16 cellular contexts compared by ENCODE assay signal in genomic region chr2:15599994-15600393, GRCh38. TPM values are rescaled to one million over a fixed set of nuclear protein-coding genes. Genes with fewer than 3 reads are reported as not detected.
DNase-seq lines count a peak whose midpoint lies in the region; ATAC-seq, FAIRE-seq and TF ChIP-seq lines count a peak whose summit lies in the region.
"Had no signal": no experiment of that assay in that cellular context is flagged by ENCODE, and none has a peak within 500 bp of the region (broad histone marks: within the 10 kb centered on the region; RNA-seq: fewer than 3 reads in every experiment).

No MANE protein-coding gene starts in this region.

- no peaks in the 10 kb centered on the region for H3K27me3 Mint-ChIP-seq in activated T-cell treated with anti-CD3 and anti-CD28 coated beads, Interleukin-2, amount 50 U/mL, for 24 hours
- H3K27me3 Mint-ChIP-seq in activated T-cell treated with anti-CD3 and anti-CD28 coated beads, Interleukin-2, amount 50 U/mL, for 72 hours (ENCODE audit: low read depth): no peaks in the 10 kb centered on the region
- peaks cover 3% of the 10 kb centered on the region for H3K27me3 Mint-ChIP-seq in glutamatergic neuron (ENCODE audit: unreplicated experiment)
- H3K27me3 Mint-ChIP-seq: B cell; CD4-positive, alpha-beta T cell had no signal

- TF ChIP-seq CTCF in glutamatergic neuron (IDR thresholded peaks at IDR 0.05; ENCODE audit: partially characterized antibody, unreplicated experiment): no peak
- TF ChIP-seq CTCF in kidney (IDR thresholded peaks at IDR 0.05; ENCODE audit: borderline replicate concordance, extremely low read depth, insufficient read depth): no peak

- H3K4me3 Mint-ChIP-seq in activated T-cell treated with anti-CD3 and anti-CD28 coated beads, Interleukin-2, amount 50 U/mL, for 24 hours: no peak overlapping the region
- H3K4me3 Mint-ChIP-seq in activated T-cell treated with anti-CD3 and anti-CD28 coated beads, Interleukin-2, amount 50 U/mL, for 72 hours: no peak overlapping the region
- H3K4me3 Mint-ChIP-seq in glutamatergic neuron (ENCODE audit: unreplicated experiment): peak overlapping the region; percentile 84
- H3K4me3 Mint-ChIP-seq: B cell; CD4-positive, alpha-beta T cell; HFFc6 had no signal

- no peak for ATAC-seq in activated T-cell treated with anti-CD3 and anti-CD28 coated beads, Interleukin-2, amount 50 U/mL, for 72 hours (replicated peaks in 1 of 2)
- ATAC-seq in HG02840 (IDR thresholded peaks at IDR 0.05; ENCODE audit: low FRiP score, unreplicated experiment): no peak
- no peak for ATAC-seq in HG03045 (IDR thresholded peaks at IDR 0.05; ENCODE audit: unreplicated experiment)

- peak overlapping the region; percentile 61 for H3K27ac Mint-ChIP-seq in activated T-cell treated with anti-CD3 and anti-CD28 coated beads, Interleukin-2, amount 50 U/mL, for 24 hours
- H3K27ac Mint-ChIP-seq in activated T-cell treated with anti-CD3 and anti-CD28 coated beads, Interleukin-2, amount 50 U/mL, for 72 hours: no peak overlapping the region
- H3K27ac Mint-ChIP-seq in glutamatergic neuron (ENCODE audit: unreplicated experiment): peak overlapping the region; percentile 98
- H3K27ac Mint-ChIP-seq: B cell; CD4-positive, alpha-beta T cell; HFFc6 had no signal

- intact Hi-C loops in kidney (cut with DNase I): no loop called here

- no peaks in the 10 kb centered on the region for H3K9me3 ChIP-seq in kidney (ENCODE audit: control insufficient read depth in 1 of 2, low read length in 2 of 2)

- no peaks in the 10 kb centered on the region for H3K4me1 ChIP-seq in kidney (ENCODE audit: control insufficient read depth in 1 of 2, insufficient read depth in 1 of 2, low read depth in 1 of 2, low read length in 2 of 2)

- peaks cover 96% of the 10 kb centered on the region for H3K36me3 Mint-ChIP-seq in activated T-cell treated with anti-CD3 and anti-CD28 coated beads, Interleukin-2, amount 50 U/mL, for 24 hours (ENCODE audit: low read depth)
- peaks cover 12 to 44% of the 10 kb centered on the region in 2 donors for H3K36me3 Mint-ChIP-seq in activated T-cell treated with anti-CD3 and anti-CD28 coated beads, Interleukin-2, amount 50 U/mL, for 72 hours (ENCODE audit: insufficient read depth in 2 of 2)
- peaks cover 9% of the 10 kb centered on the region for H3K36me3 Mint-ChIP-seq in glutamatergic neuron (ENCODE audit: unreplicated experiment)

- peaks cover 9% of the 10 kb centered on the region for H3K4me1 Mint-ChIP-seq in activated T-cell treated with anti-CD3 and anti-CD28 coated beads, Interleukin-2, amount 50 U/mL, for 24 hours (ENCODE audit: low read depth)
- H3K4me1 Mint-ChIP-seq in activated T-cell treated with anti-CD3 and anti-CD28 coated beads, Interleukin-2, amount 50 U/mL, for 72 hours (ENCODE audit: low read depth): no peaks in the 10 kb centered on the region
- H3K4me1 Mint-ChIP-seq in glutamatergic neuron (ENCODE audit: low read depth, unreplicated experiment): peaks cover 26% of the 10 kb centered on the region
- H3K4me1 Mint-ChIP-seq: B cell had no signal

- DNase-seq in activated T-cell treated with anti-CD3 and anti-CD28 coated beads, Interleukin-2, amount 50 U/mL, for 24 hours: no peak
- no peak for DNase-seq in activated T-cell treated with anti-CD3 and anti-CD28 coated beads, Interleukin-2, amount 50 U/mL, for 72 hours
- peak; percentile 68 for DNase-seq in NCI-H1694 (lab: John Stamatoyannopoulos, UW)
- no peak for DNase-seq in glutamatergic neuron
- DNase-seq in kidney: no peak
- DNase-seq: C1 segment of cervical spinal cord; Calu3; CD4-positive, alpha-beta T cell; DND-41; HCEC 1CT; HFFc6 had no signal

- no peaks in the 10 kb centered on the region for H3K9me3 Mint-ChIP-seq in activated T-cell treated with anti-CD3 and anti-CD28 coated beads, Interleukin-2, amount 50 U/mL, for 24 hours
- H3K9me3 Mint-ChIP-seq in activated T-cell treated with anti-CD3 and anti-CD28 coated beads, Interleukin-2, amount 50 U/mL, for 72 hours: no peaks in the 10 kb centered on the region
- peaks cover 10% of the 10 kb centered on the region for H3K9me3 Mint-ChIP-seq in glutamatergic neuron (ENCODE audit: unreplicated experiment)
- H3K9me3 Mint-ChIP-seq: CD4-positive, alpha-beta T cell; HFFc6 had no signal

- FAIRE-seq in kidney (lab: Jason Lieb, UNC): no peak
- FAIRE-seq: GM18507 had no signal

- H3K36me3 ChIP-seq in kidney (ENCODE audit: control insufficient read depth in 1 of 2, insufficient read depth in 2 of 2, low read length in 2 of 2): peaks cover 46 to 73% of the 10 kb centered on the region in 2 donors

- H3K27ac ChIP-seq in kidney (ENCODE audit: low read depth in 2 of 2, low read length in 2 of 2): no peak overlapping the region
- H3K27ac ChIP-seq: HL-60 had no signal

- H3K9ac ChIP-seq in kidney (ENCODE audit: low read length in 2 of 2): no peak overlapping the region

- H3K4me3 ChIP-seq in kidney (ENCODE audit: low read length in 2 of 2): no peak overlapping the region

RNA-seq across cellular contexts. Expression of gene DDX1, which starts 8.3 kb away (rescaled TPM):
- 10 to 100 TPM; 55.8 to 56.0 TPM for total RNA-seq in activated T-cell treated with anti-CD3 and anti-CD28 coated beads, Interleukin-2, amount 50 U/mL, for 72 hours
- total RNA-seq in glutamatergic neuron (ENCODE audit: unreplicated experiment) (255 TPM), kidney (90.0 TPM)
- polyA plus RNA-seq in kidney (ENCODE audit: insufficient read depth, low read depth, low replicate concordance): 84.0 TPM

RNA-seq across cellular contexts. Expression of gene NBAS, which starts 38.9 kb away (rescaled TPM):
- 10 to 100 TPM; 45.9 to 50.8 TPM for total RNA-seq in activated T-cell treated with anti-CD3 and anti-CD28 coated beads, Interleukin-2, amount 50 U/mL, for 72 hours
- total RNA-seq in glutamatergic neuron (ENCODE audit: unreplicated experiment) (46.1 TPM), kidney (44.2 TPM)
- 40.8 TPM for polyA plus RNA-seq in kidney (ENCODE audit: insufficient read depth, low read depth, low replicate concordance)
